ENCODE assay signal across 1 cellular context in the genomic region with DNA sequence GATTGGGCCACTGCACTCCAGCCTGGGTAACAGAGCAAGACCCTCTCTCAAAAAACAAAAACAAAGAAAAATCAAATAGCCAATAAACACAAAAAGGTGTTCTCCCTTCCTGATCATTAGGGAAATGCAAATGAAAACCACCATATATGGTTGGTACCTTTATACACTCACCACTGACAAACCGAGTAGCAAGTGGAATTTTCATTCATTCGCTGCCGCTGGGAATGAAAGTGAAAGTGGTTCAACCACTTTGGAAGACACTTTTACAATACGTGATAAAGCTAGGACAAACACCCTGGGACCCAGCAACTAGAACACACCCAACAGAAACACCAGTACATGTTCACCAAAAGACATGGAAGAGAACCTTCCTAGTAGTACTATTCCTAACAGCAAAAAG.
TF ChIP-seq lines count a peak whose summit lies in the region.

No MANE protein-coding gene starts in this region.

TF ChIP-seq in K562, 482 proteins besides CTCF, POLR2A, EP300 and RAD21:
- no peak for TF ChIP-seq RBFOX2 (IDR thresholded peaks at IDR 0.05; ENCODE audit: low read depth, low read length)
- TF ChIP-seq, protein P1, sequence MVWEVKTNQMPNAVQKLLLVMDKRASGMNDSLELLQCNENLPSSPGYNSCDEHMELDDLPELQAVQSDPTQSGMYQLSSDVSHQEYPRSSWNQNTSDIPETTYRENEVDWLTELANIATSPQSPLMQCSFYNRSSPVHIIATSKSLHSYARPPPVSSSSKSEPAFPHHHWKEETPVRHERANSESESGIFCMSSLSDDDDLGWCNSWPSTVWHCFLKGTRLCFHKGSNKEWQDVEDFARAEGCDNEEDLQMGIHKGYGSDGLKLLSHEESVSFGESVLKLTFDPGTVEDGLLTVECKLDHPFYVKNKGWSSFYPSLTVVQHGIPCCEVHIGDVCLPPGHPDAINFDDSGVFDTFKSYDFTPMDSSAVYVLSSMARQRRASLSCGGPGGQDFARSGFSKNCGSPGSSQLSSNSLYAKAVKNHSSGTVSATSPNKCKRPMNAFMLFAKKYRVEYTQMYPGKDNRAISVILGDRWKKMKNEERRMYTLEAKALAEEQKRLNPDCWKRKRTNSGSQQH (CRISPR knock-in tag; IDR thresholded peaks at IDR 0.05): peak; percentile 63; the same call in 1 of the 2 replicates
